8 cellular contexts compared by ENCODE assay signal in genomic region chr9:131630206-131630831, GRCh38.
A peak's percentile ranks its signal among the peaks of the same experiment; 100 is the strongest.
DNase-seq lines count a peak whose midpoint lies in the region; ATAC-seq and TF ChIP-seq lines count a peak whose summit lies in the region.
"Had no signal": no experiment of that assay in that cellular context is flagged by ENCODE, and none has a peak within 500 bp of the region (broad histone marks: within the 10 kb centered on the region; RNA-seq: fewer than 3 reads in every experiment).

No MANE protein-coding gene starts in this region.

- H3K4me1 ChIP-seq in psoas muscle: peaks cover 57% of the 10 kb centered on the region

- TF ChIP-seq CTCF in GM13976 (IDR thresholded peaks at IDR 0.05; ENCODE audit: borderline replicate concordance, control extremely low read depth, extremely low read depth, insufficient read depth, missing control alignments): peak; percentile 33
- TF ChIP-seq CTCF in psoas muscle (IDR thresholded peaks at IDR 0.05): no peak

- no peaks in the 10 kb centered on the region for H3K27me3 Mint-ChIP-seq in activated CD4-positive, alpha-beta memory T cell treated with anti-CD3 and anti-CD28 coated beads for 36 hours
- H3K27me3 Mint-ChIP-seq: activated naive CD4-positive, alpha-beta T cell treated with anti-CD3 and anti-CD28 coated beads, Interleukin-2, amount 50 U/mL, for 24 hours had no signal

- CTCF ChIA-PET in activated CD4-positive, alpha-beta memory T cell treated with anti-CD3 and anti-CD28 coated beads for 36 hours (lab: Charles Lee): interaction anchor here (0.5 to 3.8 kb wide), 7 partner anchors 9 to 111 kb away, joined by 3 to 20 read pairs (median 4); partner anchors contain the start of gene RAPGEF1

- H3K27me3 ChIP-seq in psoas muscle (ENCODE audit: insufficient read depth in 3 of 3, low read length in 2 of 3): no peaks in the 10 kb centered on the region

- H3K9me3 ChIP-seq in psoas muscle: no peaks in the 10 kb centered on the region

- peaks cover 2 to 25% of the 10 kb centered on the region in 2 donors for H3K36me3 ChIP-seq in psoas muscle (ENCODE audit: insufficient read depth in 1 of 2, low read depth in 1 of 2)

- WGBS in psoas muscle, 3 donors: 48 to 70% (median 49%) methylated on average over 15 of the region's 15 CpGs

- H3K4me3 ChIP-seq in psoas muscle: peak overlapping the region; percentile 31

- intact Hi-C loops in activated CD4-positive, alpha-beta memory T cell treated with anti-CD3 and anti-CD28 coated beads for 36 hours (cut with micrococcal nuclease): loop anchor here (1.0 to 2.0 kb wide), 2 partner anchors 14 to 38 kb away; no protein-coding TSS in a partner anchor
- intact Hi-C loops in psoas muscle (cut with DNase I): no loop called here

- DNase-seq in GM13976 (ENCODE audit: low spot score) (peak; percentile 76), psoas muscle (no peak), G401 (ENCODE audit: low spot score) (no peak), dedifferentiated amniotic fluid mesenchymal stem cell (ENCODE audit: extremely low spot score) (no peak)
- DNase-seq in activated CD4-positive, alpha-beta memory T cell treated with anti-CD3 and anti-CD28 coated beads for 36 hours: peak; percentile 62
- no peak for DNase-seq in activated effector memory CD4-positive, alpha-beta T cell treated with anti-CD3 and anti-CD28 coated beads, Interleukin-2, amount 50 U/mL, for 16 hours

- no peaks in the 10 kb centered on the region for H3K9me3 Mint-ChIP-seq in activated CD4-positive, alpha-beta memory T cell treated with anti-CD3 and anti-CD28 coated beads for 36 hours
- H3K9me3 Mint-ChIP-seq: activated naive CD4-positive, alpha-beta T cell treated with anti-CD3 and anti-CD28 coated beads, Interleukin-2, amount 50 U/mL, for 24 hours had no signal

- peak; percentile 39 for ATAC-seq in GM21619 (IDR thresholded peaks at IDR 0.05; ENCODE audit: unreplicated experiment)
- ATAC-seq in psoas muscle: peak; percentile 5 to 25 (median 14)

- H3K4me3 Mint-ChIP-seq in activated CD4-positive, alpha-beta memory T cell treated with anti-CD3 and anti-CD28 coated beads for 36 hours: no peak overlapping the region
- H3K4me3 Mint-ChIP-seq: activated naive CD4-positive, alpha-beta T cell treated with anti-CD3 and anti-CD28 coated beads, Interleukin-2, amount 50 U/mL, for 24 hours had no signal

- in situ Hi-C loops in GM13976 (cut with MboI; ENCODE audit: low sequenced_read_pairs, unreplicated experiment): no loop called here
- in situ Hi-C loops in G401 (cut with HindIII; ENCODE audit: low sequenced_read_pairs): no loop called here

- H3K27ac Mint-ChIP-seq in activated CD4-positive, alpha-beta memory T cell treated with anti-CD3 and anti-CD28 coated beads for 36 hours: peak overlapping the region; percentile 80
- H3K27ac Mint-ChIP-seq: activated naive CD4-positive, alpha-beta T cell treated with anti-CD3 and anti-CD28 coated beads, Interleukin-2, amount 50 U/mL, for 24 hours had no signal

- peaks cover 59% of the 10 kb centered on the region for H3K4me1 Mint-ChIP-seq in activated CD4-positive, alpha-beta memory T cell treated with anti-CD3 and anti-CD28 coated beads for 36 hours (ENCODE audit: low read depth)

- peak overlapping the region; percentile 79 for H3K27ac ChIP-seq in psoas muscle

- H3K36me3 Mint-ChIP-seq in activated CD4-positive, alpha-beta memory T cell treated with anti-CD3 and anti-CD28 coated beads for 36 hours: peaks cover 43% of the 10 kb centered on the region

- POLR2A ChIA-PET in activated CD4-positive, alpha-beta memory T cell treated with anti-CD3 and anti-CD28 coated beads for 36 hours (lab: Charles Lee): interaction anchor here (0.6 to 1.4 kb wide), 3 partner anchors 12 to 127 kb away, joined by 3 to 4 read pairs (median 4); no protein-coding TSS in a partner anchor

Comparison
In these comparisons a context has a peak if more than half of its experiments do, and no peak if none do; other contexts are left out.
1. DNase-seq: peak in GM13976 (single experiment) and activated CD4-positive, alpha-beta memory T cell treated with anti-CD3 and anti-CD28 coated beads for 36 hours (single experiment); none in psoas muscle (0 of 2), G401 (single experiment), activated effector memory CD4-positive, alpha-beta T cell treated with anti-CD3 and anti-CD28 coated beads, Interleukin-2, amount 50 U/mL, for 16 hours (single experiment) and dedifferentiated amniotic fluid mesenchymal stem cell (single experiment).